ENCODE assay signal across 8 cellular contexts in the genomic region with DNA sequence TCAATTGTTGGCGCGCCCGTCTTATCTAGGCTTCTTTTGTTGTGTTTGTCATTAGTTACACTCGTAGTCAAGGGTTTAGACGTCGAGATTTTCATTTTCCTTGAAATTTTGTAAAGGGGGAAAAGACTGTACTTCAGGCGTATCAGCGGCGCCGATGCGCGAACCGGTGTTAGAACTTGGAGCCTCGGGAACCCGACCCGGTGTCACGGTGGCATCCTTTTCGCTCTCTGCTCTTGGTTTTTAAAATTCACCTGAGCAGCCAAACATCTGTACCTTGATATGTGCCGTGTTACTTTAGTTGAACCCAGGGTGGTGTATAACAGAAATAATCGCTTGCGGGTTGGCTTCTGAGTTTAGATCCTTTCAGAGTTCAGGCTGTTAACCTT. TPM values are rescaled to one million over a fixed set of nuclear protein-coding genes. Genes with fewer than 3 reads are reported as not detected.
DNase-seq lines count a peak whose midpoint lies in the region; ATAC-seq, FAIRE-seq and TF ChIP-seq lines count a peak whose summit lies in the region.

No MANE protein-coding gene starts in this region.

- TF ChIP-seq RAD21 in A549 (conservative IDR thresholded peaks at IDR 0.05 in 1 of 2, IDR thresholded peaks at IDR 0.05 in 1 of 2) (no peak), K562 (CRISPR knock-in tag; conservative IDR thresholded peaks at IDR 0.05 in 1 of 2, IDR thresholded peaks at IDR 0.05 in 1 of 2) (no peak)

- 5% methylated on average over 21 of the region's 21 CpGs for WGBS in A549 (ENCODE audit: missing lambda C conversion rate)
- WGBS in K562 (ENCODE audit: insufficient coverage, low coverage, missing lambda C conversion rate), result 2% methylated on average over 21 of the region's 21 CpGs
- no CpG with 5 or more reads among the region's 21 CpGs for WGBS in mesendoderm (ENCODE audit: extremely low coverage, insufficient coverage, low lambda C conversion rate)

- H3K4me1 ChIP-seq in A549, result peaks cover 10% of the 10 kb centered on the region
- peaks cover 18% of the 10 kb centered on the region; the same call in 1 of the 2 replicates for H3K4me1 ChIP-seq in HUES6 (ENCODE audit: control insufficient read depth, insufficient read depth, low read length)
- peaks cover 20 to 21% of the 10 kb centered on the region in 2 experiments; a peak in 4 of 5 replicates for H3K4me1 ChIP-seq in K562 (replicated peaks in 1 of 2; ENCODE audit: control insufficient read depth in 2 of 2, insufficient read depth in 2 of 2, low read length in 2 of 2)
- H3K4me1 ChIP-seq in mesendoderm (ENCODE audit: control insufficient read depth, low read depth, low read length), result no peaks in the 10 kb centered on the region

- TF ChIP-seq POLR2A in A549 (IDR thresholded peaks at IDR 0.05; ENCODE audit: low read length), result no peak
- no peak for TF ChIP-seq POLR2A in K562 (conservative IDR thresholded peaks at IDR 0.05)

- H3K79me2 ChIP-seq in K562 (ENCODE audit: control insufficient read depth, insufficient read depth, low read length) (peaks cover 18% of the 10 kb centered on the region), mesendoderm (ENCODE audit: control insufficient read depth, insufficient read depth, low read length) (no peaks in the 10 kb centered on the region)

- H2AFZ ChIP-seq in K562 (ENCODE audit: low read depth, low read length), result peak overlapping the region; percentile 84

- intact Hi-C loops in K562 (cut with micrococcal nuclease), result loop anchor here (1.0 to 10.0 kb wide), 6 partner anchors 206 to 707 kb away; partner anchors contain the start of gene CABLES1

- peak overlapping the region; percentile 89 for H3K56ac ChIP-seq in mesendoderm (ENCODE audit: low read length)

- H3K9me3 ChIP-seq in A549 (no peaks in the 10 kb centered on the region), HUES6 (ENCODE audit: control insufficient read depth, insufficient read depth, low read depth, low read length) (no peaks in the 10 kb centered on the region), K562 (replicated peaks; ENCODE audit: control insufficient read depth, insufficient read depth, low read depth, low read length) (no peaks in the 10 kb centered on the region)

- peaks cover 14% of the 10 kb centered on the region for H3K36me3 ChIP-seq in HUES6 (ENCODE audit: control insufficient read depth, insufficient read depth, low read length)
- H3K36me3 ChIP-seq in K562 (ENCODE audit: control insufficient read depth, insufficient read depth, low read length), result peaks cover 33% of the 10 kb centered on the region
- no peaks in the 10 kb centered on the region for H3K36me3 ChIP-seq in mesendoderm (ENCODE audit: control insufficient read depth, insufficient read depth, low read length)

- FAIRE-seq in A549 (lab: Jason Lieb, UNC) (no peak), K562 (lab: Jason Lieb, UNC) (no peak)

- H4K8ac ChIP-seq in mesendoderm (ENCODE audit: low read depth, low read length), result no peak overlapping the region

- POLR2A ChIA-PET in A549 (lab: Yijun Ruan, JAX) (no interaction called here), K562 (lab: Yijun Ruan, JAX) (interaction anchor here (0.6 to 1.6 kb wide), 2 partner anchors 12 to 138 kb away, joined by 3 to 5 read pairs; no protein-coding TSS in a partner anchor)

- TF ChIP-seq EP300 in A549 (IDR thresholded peaks at IDR 0.05) (no peak), K562 (IDR thresholded peaks at IDR 0.05; ENCODE audit: low read length) (no peak)

- no TSS peak for BruUV-seq in K562 (replicated peaks; lab: Mats Ljungman, UMichigan)

- no peak overlapping the region for H2BK15ac ChIP-seq in mesendoderm (replicated peaks; ENCODE audit: low read depth)

- peak overlapping the region; percentile 60 to 90 for H3K27ac ChIP-seq in A549
- no peak overlapping the region for H3K27ac ChIP-seq in HUES6 (ENCODE audit: low read depth, low read length)
- H3K27ac ChIP-seq in K562 (ENCODE audit: extremely low read depth, low read depth, low read length), result peak overlapping the region; percentile 70
- no peak overlapping the region for H3K27ac ChIP-seq in mesendoderm (ENCODE audit: low read depth, low read length)

- peaks cover 1% of the 10 kb centered on the region for H3K79me1 ChIP-seq in mesendoderm (ENCODE audit: low read length)

- no peak for ATAC-seq in A549
- no peak for ATAC-seq in K562

- peaks cover 26% of the 10 kb centered on the region for H3K27me3 ChIP-seq in HUES6 (ENCODE audit: control insufficient read depth, insufficient read depth, low read length)
- H3K27me3 ChIP-seq in K562 (ENCODE audit: control insufficient read depth in 2 of 2, insufficient read depth in 2 of 2, low read length in 2 of 2), result no peaks in the 10 kb centered on the region
- peaks cover 3% of the 10 kb centered on the region for H3K27me3 ChIP-seq in mesendoderm (ENCODE audit: insufficient read depth, low read length, poor library complexity)

- H2BK120ac ChIP-seq in mesendoderm (ENCODE audit: low read depth, low read length), result no peak overlapping the region

- H4K5ac ChIP-seq in mesendoderm (ENCODE audit: low read length), result no peak overlapping the region

- no peak overlapping the region for H2AK5ac ChIP-seq in mesendoderm (ENCODE audit: low read length)

- TF ChIP-seq CTCF in A549 (IDR thresholded peaks at IDR 0.05) (no peak), K562 (IDR thresholded peaks at IDR 0.05 in 2 of 3, conservative IDR thresholded peaks at IDR 0.05 in 1 of 3; ENCODE audit: insufficient read depth in 2 of 3, low read depth in 1 of 3, low read length in 3 of 3) (no peak)

- H3K4me2 ChIP-seq in A549 (peak overlapping the region; percentile 95), K562 (ENCODE audit: insufficient read depth, low read length) (peak overlapping the region; percentile 89), mesendoderm (ENCODE audit: low read length) (peak overlapping the region; percentile 93)

- CTCF ChIA-PET in A549 (lab: Yijun Ruan, JAX), result interaction anchor here (3.1 kb wide), 1 partner anchor 12 kb away, joined by 18 read pairs; no protein-coding TSS in a partner anchor
- CTCF ChIA-PET in K562 (lab: Yijun Ruan, JAX; ENCODE audit: low intra/inter-chr PET ratio), result no interaction called here

- peaks cover 3% of the 10 kb centered on the region for H3K9me1 ChIP-seq in K562 (ENCODE audit: control insufficient read depth, insufficient read depth, low read length)

- H4K20me1 ChIP-seq in K562 (replicated peaks; ENCODE audit: control insufficient read depth, insufficient read depth, low read length), result 0 out of 2 replicates have a peak, but pooled peaks cover 3% of the 10 kb centered on the region

- DNase-seq in A549 (ENCODE audit: low read depth in 1 of 2, low spot score in 1 of 2) (no peak), K562 (ENCODE audit: extremely low read depth in 1 of 4, low spot score in 3 of 4) (no peak), mesendoderm (no peak), NCI-H345 (lab: John Stamatoyannopoulos, UW) (no peak), GF-D8 (lab: John Stamatoyannopoulos, UW) (no peak), cortex of kidney (lab: John Stamatoyannopoulos, UW) (no peak), MV-4-11 (lab: John Stamatoyannopoulos, UW) (no peak)

- no peak overlapping the region for H3K18ac ChIP-seq in mesendoderm (ENCODE audit: low read length)

- no peak overlapping the region for H3K4ac ChIP-seq in mesendoderm (ENCODE audit: low read depth, low read length)

- peak overlapping the region; percentile 80 for H3K23ac ChIP-seq in mesendoderm (ENCODE audit: low read length)

- H3K4me3 ChIP-seq in A549 (peak overlapping the region; percentile 71), HUES6 (ENCODE audit: low read depth, low read length) (peak overlapping the region; percentile 94), K562 (peak overlapping the region; percentile 84), mesendoderm (ENCODE audit: low read length) (peak overlapping the region; percentile 84)

- H3K9ac ChIP-seq in HUES6 (ENCODE audit: low read length) (peak overlapping the region; percentile 56), K562 (ENCODE audit: insufficient read depth in 1 of 2, low read depth in 2 of 2, low read length in 2 of 2) (peak overlapping the region; percentile 84 to 92), mesendoderm (ENCODE audit: low read length) (peak overlapping the region; percentile 84)

- H2BK5ac ChIP-seq in mesendoderm (ENCODE audit: low read length), result no peak overlapping the region

- in situ Hi-C loops in K562 (cut with MboI), result loop anchor here (10.0 kb wide), 1 partner anchor 211 kb away; no protein-coding TSS in a partner anchor

RNA-seq across cellular contexts. Expression of gene RMC1, which starts 0.6 kb away (rescaled TPM):
- 17.5 and 28.5 TPM in 2 replicates for polyA plus RNA-seq in A549 (2011; rRNA removed)
- polyA plus RNA-seq in A549 (2012; cell fraction: cytosol; rRNA removed), result 14.8 and 16.4 TPM in 2 replicates
- polyA plus RNA-seq in A549 (2012; cell fraction: nucleus; rRNA removed), result 21.0 and 22.8 TPM in 2 replicates
- 13.9 to 15.7 TPM (median 14.7 TPM) in 3 replicates for polyA plus RNA-seq in A549 (2017; fragmentation: RNase III; extraction: RNeasy Plus Mini Kit Qiagen cat#74134 plus additional on column Dnase treatment)
- 12.7 and 13.5 TPM in 2 replicates for polyA minus RNA-seq in A549 (2011; rRNA and poly(A)+ RNA removed)
- 65.5 and 73.0 TPM in 2 replicates for total RNA-seq in K562 (2011; cell fraction: chromatin; rRNA removed; ENCODE audit: low replicate concordance)
- total RNA-seq in K562 (2011; cell fraction: nucleolus; rRNA removed), result 31.1 and 40.4 TPM in 2 replicates
- 34.7 and 39.7 TPM in 2 replicates for total RNA-seq in K562 (2011; cell fraction: nucleoplasm; rRNA removed)
- 25.3 and 35.3 TPM in 2 replicates for total RNA-seq in K562 (2014; rRNA removed)
- 38.6 and 41.6 TPM in 2 replicates for total RNA-seq in K562 (2014; rRNA removed; fragmentation: Illumina TruSeq; extraction: Trizol)
- 35.5 and 39.9 TPM in 2 replicates for total RNA-seq in K562 (2015; rRNA removed; fragmentation: Illumina TruSeq; extraction: Trizol)
- total RNA-seq in K562 (2021), result 37.1 and 42.1 TPM in 2 replicates
- polyA plus RNA-seq in K562 (2011; rRNA removed), result 20.3 and 40.1 TPM in 2 replicates
- 23.3 and 34.9 TPM in 2 replicates for polyA plus RNA-seq in K562 (2011; cell fraction: cytosol; rRNA removed)
- polyA plus RNA-seq in K562 (2011; cell fraction: nucleus; rRNA removed), result 66.0 and 76.2 TPM in 2 replicates
- polyA plus RNA-seq in K562 (2012), result 32.4 and 38.8 TPM in 2 replicates
- polyA plus RNA-seq in K562 (2014; fragmentation: Illumina TruSeq; extraction: Trizol), result 39.0 and 42.4 TPM in 2 replicates
- 10 to 100 TPM in 1 of 2 experiments, 1 to 10 TPM in 1; 7.5 to 10.5 TPM for polyA plus RNA-seq in K562 (2014; fragmentation: Nextera tagmentation; extraction: Ambion mirVana)
- 31.9 and 32.0 TPM in 2 replicates for polyA plus RNA-seq in K562 (2014; rRNA removed)
- 16.4 and 22.5 TPM in 2 replicates for polyA minus RNA-seq in K562 (2011; rRNA and poly(A)+ RNA removed)
- polyA minus RNA-seq in K562 (2011; cell fraction: cytosol; rRNA and poly(A)+ RNA removed), result 16.3 and 19.6 TPM in 2 replicates
- 17.0 and 21.2 TPM in 2 replicates for polyA minus RNA-seq in K562 (2011; cell fraction: nucleus; rRNA and poly(A)+ RNA removed)
- 15.7 TPM for polyA plus RNA-seq in mesendoderm (2013, experiment 1 of 2)
- polyA plus RNA-seq in mesendoderm (2013, experiment 2 of 2), result 16.1 TPM

RNA-seq across cellular contexts. Expression of gene RIOK3, which starts 50.9 kb away (rescaled TPM):
- 34.4 and 43.3 TPM in 2 replicates for polyA plus RNA-seq in A549 (2011; rRNA removed)
- 6.8 and 9.1 TPM in 2 replicates for polyA plus RNA-seq in A549 (2012; cell fraction: cytosol; rRNA removed)
- polyA plus RNA-seq in A549 (2012; cell fraction: nucleus; rRNA removed), result 9.5 and 12.9 TPM in 2 replicates
- polyA plus RNA-seq in A549 (2017; fragmentation: RNase III; extraction: RNeasy Plus Mini Kit Qiagen cat#74134 plus additional on column Dnase treatment), result 25.3 to 29.4 TPM (median 26.9 TPM) in 3 replicates
- polyA minus RNA-seq in A549 (2011; rRNA and poly(A)+ RNA removed), result 14.3 and 14.4 TPM in 2 replicates
- total RNA-seq in K562 (2011; cell fraction: chromatin; rRNA removed; ENCODE audit: low replicate concordance), result 90.6 and 225 TPM in 2 replicates
- 55.7 and 61.2 TPM in 2 replicates for total RNA-seq in K562 (2011; cell fraction: nucleolus; rRNA removed)
- 83.1 and 87.0 TPM in 2 replicates for total RNA-seq in K562 (2011; cell fraction: nucleoplasm; rRNA removed)
- 52.1 and 63.1 TPM in 2 replicates for total RNA-seq in K562 (2014; rRNA removed)
- total RNA-seq in K562 (2014; rRNA removed; fragmentation: Illumina TruSeq; extraction: Trizol), result 85.2 and 99.9 TPM in 2 replicates
- 72.2 and 73.3 TPM in 2 replicates for total RNA-seq in K562 (2015; rRNA removed; fragmentation: Illumina TruSeq; extraction: Trizol)
- total RNA-seq in K562 (2021), result 61.2 and 62.9 TPM in 2 replicates
- 85.1 and 89.5 TPM in 2 replicates for polyA plus RNA-seq in K562 (2011; rRNA removed)
- 26.9 and 30.9 TPM in 2 replicates for polyA plus RNA-seq in K562 (2011; cell fraction: cytosol; rRNA removed)
- polyA plus RNA-seq in K562 (2011; cell fraction: nucleus; rRNA removed), result 50.2 and 79.8 TPM in 2 replicates
- 67.3 and 78.4 TPM in 2 replicates for polyA plus RNA-seq in K562 (2012)
- 71.4 and 80.5 TPM in 2 replicates for polyA plus RNA-seq in K562 (2014; fragmentation: Illumina TruSeq; extraction: Trizol)
- polyA plus RNA-seq in K562 (2014; fragmentation: Nextera tagmentation; extraction: Ambion mirVana), result 10 to 100 TPM; 21.4 to 39.4 TPM
- 53.9 and 57.4 TPM in 2 replicates for polyA plus RNA-seq in K562 (2014; rRNA removed)
- polyA minus RNA-seq in K562 (2011; rRNA and poly(A)+ RNA removed), result 109 and 130 TPM in 2 replicates
- 68.5 and 72.1 TPM in 2 replicates for polyA minus RNA-seq in K562 (2011; cell fraction: cytosol; rRNA and poly(A)+ RNA removed)
- 33.3 and 66.6 TPM in 2 replicates for polyA minus RNA-seq in K562 (2011; cell fraction: nucleus; rRNA and poly(A)+ RNA removed)
- polyA plus RNA-seq in mesendoderm (2013, experiment 1 of 2), result 22.6 TPM
- 22.6 TPM for polyA plus RNA-seq in mesendoderm (2013, experiment 2 of 2)

Comparison
In these comparisons a context has a peak if more than half of its experiments do, and no peak if none do; other contexts are left out.
1. H3K27ac ChIP-seq: peak in A549 (2 of 2) and K562 (single experiment); none in HUES6 (single experiment) and mesendoderm (single experiment).
2. Peak in every context shown above with its lines, with median percentiles within 50 percentile points of each other: H3K4me2 ChIP-seq, H3K4me3 ChIP-seq and H3K9ac ChIP-seq.